1 cellular context compared by ENCODE assay signal in the genomic region with DNA sequence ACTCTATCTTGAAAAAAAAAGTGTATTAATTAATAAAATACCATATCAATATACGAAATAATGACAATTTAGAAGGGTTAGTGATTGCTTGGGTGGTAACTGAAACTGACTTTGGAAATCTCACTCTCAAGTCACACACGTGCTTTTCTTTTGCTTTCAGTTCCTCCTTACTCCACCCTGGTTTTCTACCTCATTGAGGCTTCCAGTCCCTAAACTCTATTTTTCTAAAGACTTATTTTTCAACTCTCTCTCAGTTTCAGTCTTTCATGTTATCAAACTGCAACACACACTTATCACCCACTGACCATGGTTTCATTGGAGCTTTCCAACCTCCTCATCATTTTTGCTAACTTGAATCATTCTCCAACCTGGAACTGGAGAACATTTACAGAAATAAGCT.
TF ChIP-seq lines count a peak whose summit lies in the region.

No MANE protein-coding gene starts in this region.

TF ChIP-seq in GM12878, 131 proteins besides CTCF, POLR2A, EP300 and RAD21 (continued from another document and continues in another):
- TF ChIP-seq, protein P1, sequence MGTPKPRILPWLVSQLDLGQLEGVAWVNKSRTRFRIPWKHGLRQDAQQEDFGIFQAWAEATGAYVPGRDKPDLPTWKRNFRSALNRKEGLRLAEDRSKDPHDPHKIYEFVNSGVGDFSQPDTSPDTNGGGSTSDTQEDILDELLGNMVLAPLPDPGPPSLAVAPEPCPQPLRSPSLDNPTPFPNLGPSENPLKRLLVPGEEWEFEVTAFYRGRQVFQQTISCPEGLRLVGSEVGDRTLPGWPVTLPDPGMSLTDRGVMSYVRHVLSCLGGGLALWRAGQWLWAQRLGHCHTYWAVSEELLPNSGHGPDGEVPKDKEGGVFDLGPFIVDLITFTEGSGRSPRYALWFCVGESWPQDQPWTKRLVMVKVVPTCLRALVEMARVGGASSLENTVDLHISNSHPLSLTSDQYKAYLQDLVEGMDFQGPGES (IDR thresholded peaks at IDR 0.05) = no peak
- TF ChIP-seq ATF7 (IDR thresholded peaks at IDR 0.05; ENCODE audit: low read depth) (peak; percentile 72), POLR2AphosphoS2 (IDR thresholded peaks at IDR 0.05; ENCODE audit: low read depth, low read length) (no peak), TCF12 (IDR thresholded peaks at IDR 0.05; ENCODE audit: low read depth, low read length) (0 out of 2 replicates have a peak, but pooled peaks have one; percentile 44), BCL11A (IDR thresholded peaks at IDR 0.05; ENCODE audit: low read depth, low read length) (peak; percentile 71; the same call in 1 of the 2 replicates), ZNF274 (IDR thresholded peaks at IDR 0.05; ENCODE audit: insufficient read depth, insufficient read length) (no peak), CBFB (IDR thresholded peaks at IDR 0.05; ENCODE audit: low read depth) (no peak), ESRRA (IDR thresholded peaks at IDR 0.05; ENCODE audit: low read length) (no peak), ZZZ3 (IDR thresholded peaks at IDR 0.05; ENCODE audit: control insufficient read depth, insufficient read length, low read depth) (no peak), CHD2 (IDR thresholded peaks at IDR 0.05; ENCODE audit: borderline replicate concordance, low read depth, low read length) (peak; percentile 44; the same call in 1 of the 2 replicates), POU2F2 (IDR thresholded peaks at IDR 0.05; ENCODE audit: borderline replicate concordance, low read depth, low read length) (peak; percentile 39; the same call in 1 of the 3 replicates), MTA3 (IDR thresholded peaks at IDR 0.05; ENCODE audit: borderline replicate concordance, low read length) (no peak), ZBTB33 (IDR thresholded peaks at IDR 0.05) (no peak), NFYA (IDR thresholded peaks at IDR 0.05; ENCODE audit: borderline replicate concordance, low read depth, low read length) (no peak), PKNOX1 (IDR thresholded peaks at IDR 0.05) (no peak), PAX8 (IDR thresholded peaks at IDR 0.05) (no peak), KDM1A (IDR thresholded peaks at IDR 0.05; ENCODE audit: borderline replicate concordance) (no peak), CBX5 (IDR thresholded peaks at IDR 0.05; ENCODE audit: low read depth) (peak; percentile 40; the same call in 1 of the 2 replicates), NR2C2 (IDR thresholded peaks at IDR 0.05; ENCODE audit: borderline replicate concordance, control insufficient read depth, insufficient read length, low read depth) (no peak), MEF2A (IDR thresholded peaks at IDR 0.05; ENCODE audit: insufficient read depth, low read depth, low read length) (peak; percentile 46; the same call in 1 of the 2 replicates), BCLAF1 (IDR thresholded peaks at IDR 0.05) (no peak), ZBTB4 (CRISPR knock-in tag; IDR thresholded peaks at IDR 0.05) (no peak), BCL3 (IDR thresholded peaks at IDR 0.05; ENCODE audit: borderline replicate concordance, insufficient read depth, low read depth, low read length, poor library complexity, severe bottlenecking) (peak; percentile 27), SMARCA5 (IDR thresholded peaks at IDR 0.05) (no peak), EED (IDR thresholded peaks at IDR 0.05; ENCODE audit: low read depth) (peak; percentile 47; the same call in 1 of the 2 replicates), ZNF384 (IDR thresholded peaks at IDR 0.05; ENCODE audit: borderline replicate concordance, low read depth, low read length) (no peak), SP1 (IDR thresholded peaks at IDR 0.05; ENCODE audit: low read depth, low read length) (no peak), FOS (IDR thresholded peaks at IDR 0.05; ENCODE audit: borderline replicate concordance, extremely low read depth, insufficient read length) (no peak), TARDBP (IDR thresholded peaks at IDR 0.05; ENCODE audit: borderline replicate concordance) (no peak)
- TF ChIP-seq, protein P2, sequence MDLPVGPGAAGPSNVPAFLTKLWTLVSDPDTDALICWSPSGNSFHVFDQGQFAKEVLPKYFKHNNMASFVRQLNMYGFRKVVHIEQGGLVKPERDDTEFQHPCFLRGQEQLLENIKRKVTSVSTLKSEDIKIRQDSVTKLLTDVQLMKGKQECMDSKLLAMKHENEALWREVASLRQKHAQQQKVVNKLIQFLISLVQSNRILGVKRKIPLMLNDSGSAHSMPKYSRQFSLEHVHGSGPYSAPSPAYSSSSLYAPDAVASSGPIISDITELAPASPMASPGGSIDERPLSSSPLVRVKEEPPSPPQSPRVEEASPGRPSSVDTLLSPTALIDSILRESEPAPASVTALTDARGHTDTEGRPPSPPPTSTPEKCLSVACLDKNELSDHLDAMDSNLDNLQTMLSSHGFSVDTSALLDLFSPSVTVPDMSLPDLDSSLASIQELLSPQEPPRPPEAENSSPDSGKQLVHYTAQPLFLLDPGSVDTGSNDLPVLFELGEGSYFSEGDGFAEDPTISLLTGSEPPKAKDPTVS (IDR thresholded peaks at IDR 0.05; ENCODE audit: low read depth, low read length) = no peak
- TF ChIP-seq, protein P3, sequence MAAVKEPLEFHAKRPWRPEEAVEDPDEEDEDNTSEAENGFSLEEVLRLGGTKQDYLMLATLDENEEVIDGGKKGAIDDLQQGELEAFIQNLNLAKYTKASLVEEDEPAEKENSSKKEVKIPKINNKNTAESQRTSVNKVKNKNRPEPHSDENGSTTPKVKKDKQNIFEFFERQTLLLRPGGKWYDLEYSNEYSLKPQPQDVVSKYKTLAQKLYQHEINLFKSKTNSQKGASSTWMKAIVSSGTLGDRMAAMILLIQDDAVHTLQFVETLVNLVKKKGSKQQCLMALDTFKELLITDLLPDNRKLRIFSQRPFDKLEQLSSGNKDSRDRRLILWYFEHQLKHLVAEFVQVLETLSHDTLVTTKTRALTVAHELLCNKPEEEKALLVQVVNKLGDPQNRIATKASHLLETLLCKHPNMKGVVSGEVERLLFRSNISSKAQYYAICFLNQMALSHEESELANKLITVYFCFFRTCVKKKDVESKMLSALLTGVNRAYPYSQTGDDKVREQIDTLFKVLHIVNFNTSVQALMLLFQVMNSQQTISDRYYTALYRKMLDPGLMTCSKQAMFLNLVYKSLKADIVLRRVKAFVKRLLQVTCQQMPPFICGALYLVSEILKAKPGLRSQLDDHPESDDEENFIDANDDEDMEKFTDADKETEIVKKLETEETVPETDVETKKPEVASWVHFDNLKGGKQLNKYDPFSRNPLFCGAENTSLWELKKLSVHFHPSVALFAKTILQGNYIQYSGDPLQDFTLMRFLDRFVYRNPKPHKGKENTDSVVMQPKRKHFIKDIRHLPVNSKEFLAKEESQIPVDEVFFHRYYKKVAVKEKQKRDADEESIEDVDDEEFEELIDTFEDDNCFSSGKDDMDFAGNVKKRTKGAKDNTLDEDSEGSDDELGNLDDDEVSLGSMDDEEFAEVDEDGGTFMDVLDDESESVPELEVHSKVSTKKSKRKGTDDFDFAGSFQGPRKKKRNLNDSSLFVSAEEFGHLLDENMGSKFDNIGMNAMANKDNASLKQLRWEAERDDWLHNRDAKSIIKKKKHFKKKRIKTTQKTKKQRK (IDR thresholded peaks at IDR 0.05; ENCODE audit: low read depth, low read length) = no peak
- TF ChIP-seq, protein P4, sequence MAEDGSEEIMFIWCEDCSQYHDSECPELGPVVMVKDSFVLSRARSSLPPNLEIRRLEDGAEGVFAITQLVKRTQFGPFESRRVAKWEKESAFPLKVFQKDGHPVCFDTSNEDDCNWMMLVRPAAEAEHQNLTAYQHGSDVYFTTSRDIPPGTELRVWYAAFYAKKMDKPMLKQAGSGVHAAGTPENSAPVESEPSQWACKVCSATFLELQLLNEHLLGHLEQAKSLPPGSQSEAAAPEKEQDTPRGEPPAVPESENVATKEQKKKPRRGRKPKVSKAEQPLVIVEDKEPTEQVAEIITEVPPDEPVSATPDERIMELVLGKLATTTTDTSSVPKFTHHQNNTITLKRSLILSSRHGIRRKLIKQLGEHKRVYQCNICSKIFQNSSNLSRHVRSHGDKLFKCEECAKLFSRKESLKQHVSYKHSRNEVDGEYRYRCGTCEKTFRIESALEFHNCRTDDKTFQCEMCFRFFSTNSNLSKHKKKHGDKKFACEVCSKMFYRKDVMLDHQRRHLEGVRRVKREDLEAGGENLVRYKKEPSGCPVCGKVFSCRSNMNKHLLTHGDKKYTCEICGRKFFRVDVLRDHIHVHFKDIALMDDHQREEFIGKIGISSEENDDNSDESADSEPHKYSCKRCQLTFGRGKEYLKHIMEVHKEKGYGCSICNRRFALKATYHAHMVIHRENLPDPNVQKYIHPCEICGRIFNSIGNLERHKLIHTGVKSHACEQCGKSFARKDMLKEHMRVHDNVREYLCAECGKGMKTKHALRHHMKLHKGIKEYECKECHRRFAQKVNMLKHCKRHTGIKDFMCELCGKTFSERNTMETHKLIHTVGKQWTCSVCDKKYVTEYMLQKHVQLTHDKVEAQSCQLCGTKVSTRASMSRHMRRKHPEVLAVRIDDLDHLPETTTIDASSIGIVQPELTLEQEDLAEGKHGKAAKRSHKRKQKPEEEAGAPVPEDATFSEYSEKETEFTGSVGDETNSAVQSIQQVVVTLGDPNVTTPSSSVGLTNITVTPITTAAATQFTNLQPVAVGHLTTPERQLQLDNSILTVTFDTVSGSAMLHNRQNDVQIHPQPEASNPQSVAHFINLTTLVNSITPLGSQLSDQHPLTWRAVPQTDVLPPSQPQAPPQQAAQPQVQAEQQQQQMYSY (CRISPR knock-in tag; IDR thresholded peaks at IDR 0.05) = no peak
